ENCODE assay signal across 29 cellular contexts in the genomic region with DNA sequence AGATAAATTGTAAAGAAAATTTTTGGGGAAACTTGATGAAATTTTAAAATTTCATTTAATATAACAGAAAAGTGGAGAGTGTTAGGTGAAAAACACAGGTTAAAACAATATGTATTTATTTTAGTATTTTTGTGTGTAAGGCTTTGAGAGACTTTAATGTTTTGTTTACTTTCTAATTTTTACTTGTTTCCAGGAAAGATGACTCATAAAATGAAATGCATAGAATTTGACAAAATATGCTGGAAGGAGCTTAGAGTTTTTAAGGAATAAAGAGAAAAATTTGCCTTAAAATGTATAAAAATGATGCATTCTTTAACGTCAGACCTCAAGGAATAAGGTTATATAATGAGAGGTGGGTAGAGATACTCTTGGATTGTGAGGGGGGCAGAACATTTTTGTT.
DNase-seq lines count a peak whose midpoint lies in the region; ATAC-seq, FAIRE-seq and TF ChIP-seq lines count a peak whose summit lies in the region.
"Had no signal": no experiment of that assay in that cellular context is flagged by ENCODE, and none has a peak within 500 bp of the region (broad histone marks: within the 10 kb centered on the region; RNA-seq: fewer than 3 reads in every experiment).

No MANE protein-coding gene starts in this region.

- TF ChIP-seq CTCF in choroid plexus epithelial cell (conservative IDR thresholded peaks at IDR 0.05; ENCODE audit: low read depth, low read length) = no peak
- no peak for TF ChIP-seq CTCF in fibroblast of the aortic adventitia (IDR thresholded peaks at IDR 0.05; ENCODE audit: insufficient read depth, low read length)
- no peak for TF ChIP-seq CTCF in smooth muscle cell (IDR thresholded peaks at IDR 0.05; ENCODE audit: borderline replicate concordance, insufficient read depth, poor library complexity, severe bottlenecking)
- TF ChIP-seq CTCF in left lung (IDR thresholded peaks at IDR 0.05) = no peak
- no peak for TF ChIP-seq CTCF in D721Med (IDR thresholded peaks at IDR 0.05; ENCODE audit: insufficient read depth, missing control alignments)

- H3K4me2 ChIP-seq in smooth muscle cell = peak overlapping the region; percentile 30
- H3K4me2 ChIP-seq: PC-9 had no signal

- H3K79me2 ChIP-seq in smooth muscle cell (ENCODE audit: low read depth) = no peaks in the 10 kb centered on the region

- 76% methylated on average over 1 of the region's 1 CpG for WGBS in smooth muscle cell (ENCODE audit: low lambda C conversion rate)

- no peak overlapping the region for H3K27ac ChIP-seq in smooth muscle cell (ENCODE audit: low read depth)
- H3K27ac ChIP-seq in left lung = no peak overlapping the region
- H3K27ac ChIP-seq: C4-2B, HL-60, PC-9, SJCRH30 had no signal

- no peak for ATAC-seq in left lung
- ATAC-seq: CD8-positive, alpha-beta T cell; HepG2; Right ventricle myocardium inferior; SK-N-SH treated with all-trans-retinoic acid at 6 μM for 48 hours had no signal

- H3K9ac ChIP-seq in adipocyte (ENCODE audit: low read length) (no peak overlapping the region), smooth muscle cell (ENCODE audit: low read depth) (no peak overlapping the region)

- intact Hi-C loops in left lung (cut with DNase I) = no loop called here

- H2AFZ ChIP-seq in smooth muscle cell (ENCODE audit: low read depth) = peak overlapping the region; percentile 52
- H2AFZ ChIP-seq: PC-9 had no signal

- H3K4me1 ChIP-seq in adipocyte (ENCODE audit: control insufficient read depth, insufficient read depth, low read length) (no peaks in the 10 kb centered on the region), smooth muscle cell (ENCODE audit: low read depth) (no peaks in the 10 kb centered on the region), left lung (no peaks in the 10 kb centered on the region)
- H3K4me1 ChIP-seq: Caco-2, SJCRH30 had no signal

- H3K36me3 ChIP-seq in adipocyte (ENCODE audit: control insufficient read depth, insufficient read depth, low read length, severe bottlenecking) (no peaks in the 10 kb centered on the region), smooth muscle cell (ENCODE audit: low read depth) (no peaks in the 10 kb centered on the region), left lung (no peaks in the 10 kb centered on the region)
- H3K36me3 ChIP-seq: SJCRH30 had no signal

- no peaks in the 10 kb centered on the region for H3K9me3 ChIP-seq in adipocyte (ENCODE audit: control insufficient read depth, low read length)
- H3K9me3 ChIP-seq in smooth muscle cell (replicated peaks; ENCODE audit: low read depth) = peaks cover under 1% of the 10 kb centered on the region
- H3K9me3 ChIP-seq in left lung = peaks cover 0 to 11% of the 10 kb centered on the region in 2 donors
- H3K9me3 ChIP-seq: Caco-2, SJCRH30 had no signal

- DNase-seq in adipocyte (ENCODE audit: low read depth) (peak; percentile 59), choroid plexus epithelial cell (ENCODE audit: low read depth) (peak; percentile 57), fibroblast of the aortic adventitia (ENCODE audit: low read depth) (peak; percentile 13), smooth muscle cell (lab: John Stamatoyannopoulos, UW; ENCODE audit: unreplicated experiment) (no peak), left lung (no peak), D721Med (ENCODE audit: insufficient read length, low spot score) (no peak), NCI-H2029 (lab: John Stamatoyannopoulos, UW) (no peak)
- DNase-seq: Caco-2; CD8-positive, alpha-beta T cell; DMS 273 treated with DMSO at 0.1 percent for 48 hours; DMS79; EL; KBM-7; MV-4-11; NCI-H1105; NCI-H146; NCI-H1930; NCI-H446; NCI-H526; NCI-H82; PC-9; SJCRH30 had no signal

- H3K27me3 ChIP-seq in adipocyte (replicated peaks; ENCODE audit: control insufficient read depth, insufficient read depth, low read length) (no peaks in the 10 kb centered on the region), smooth muscle cell (ENCODE audit: low read depth) (no peaks in the 10 kb centered on the region), left lung (no peaks in the 10 kb centered on the region)
- H3K27me3 ChIP-seq: SJCRH30 had no signal

- H3K4me3 ChIP-seq in adipocyte (ENCODE audit: low read length) (no peak overlapping the region), choroid plexus epithelial cell (ENCODE audit: low read depth, low read length) (no peak overlapping the region), fibroblast of the aortic adventitia (ENCODE audit: low read depth, low read length) (no peak overlapping the region), smooth muscle cell (no peak overlapping the region), left lung (no peak overlapping the region)
- H3K4me3 ChIP-seq: PC-9, SJCRH30 had no signal

- no peak for FAIRE-seq in D721Med (lab: Jason Lieb, UNC)
- FAIRE-seq: GM18507, H54, HepG2 had no signal

- H4K20me1 ChIP-seq in smooth muscle cell (ENCODE audit: low read depth) = no peaks in the 10 kb centered on the region

- no peaks in the 10 kb centered on the region for H3F3A ChIP-seq in smooth muscle cell (ENCODE audit: low read depth)

Comparison
In these comparisons a context has a peak if more than half of its experiments do, and no peak if none do; other contexts are left out.
1. DNase-seq: peak in adipocyte (single experiment), choroid plexus epithelial cell (single experiment) and fibroblast of the aortic adventitia (single experiment); none in smooth muscle cell (single experiment), left lung (0 of 2), D721Med (single experiment) and NCI-H2029 (single experiment).